Comparison of ENCODE assay signal across 9 cellular contexts in genomic region chr1:13543927-13544556, GRCh38. TPM values are rescaled to one million over a fixed set of nuclear protein-coding genes. Genes with fewer than 3 reads are reported as not detected.
DNase-seq lines count a peak whose midpoint lies in the region; ATAC-seq and TF ChIP-seq lines count a peak whose summit lies in the region.
"Had no signal": no experiment of that assay in that cellular context is flagged by ENCODE, and none has a peak within 500 bp of the region (broad histone marks: within the 10 kb centered on the region; RNA-seq: fewer than 3 reads in every experiment).

No MANE protein-coding gene starts in this region.

- no peak overlapping the region for H3K9ac ChIP-seq in neural cell (ENCODE audit: low read length)

- no peak overlapping the region for H2AFZ ChIP-seq in neural cell (ENCODE audit: low read depth, low read length)

- H3K9me3 Mint-ChIP-seq in stimulated activated naive B cell treated with anti-CD40 and anti-IgM and Interleukin-4, amounts not matched to agents 10 μg/mL and 1 μg/mL and 100 μg/mL, for 72 hours, result no peaks in the 10 kb centered on the region

- no peaks in the 10 kb centered on the region for H3F3A ChIP-seq in neural cell (ENCODE audit: insufficient read depth, low read length, poor library complexity, severe bottlenecking)

- H3K36me3 ChIP-seq in neural cell (ENCODE audit: insufficient read depth, low read length), result no peaks in the 10 kb centered on the region

- TF ChIP-seq EP300 in neural cell (conservative IDR thresholded peaks at IDR 0.05; ENCODE audit: poor library complexity, severe bottlenecking), result peak; percentile 56

- ATAC-seq in HG02759 (IDR thresholded peaks at IDR 0.05; ENCODE audit: unreplicated experiment) (no peak), HG03159 (IDR thresholded peaks at IDR 0.05; ENCODE audit: unreplicated experiment) (no peak)
- ATAC-seq in stimulated activated naive B cell treated with anti-CD40 and anti-IgM and Interleukin-4, amounts not matched to agents 10 μg/mL and 1 μg/mL and 100 μg/mL, for 72 hours (replicated peaks), result no peak

- DNase-seq in AG10803 (ENCODE audit: low read depth) (peak; percentile 43), NCI-H2227 treated with DMSO at 0.1 percent for 48 hours (lab: John Stamatoyannopoulos, UW) (peak; percentile 19), fibroblast of gingiva (ENCODE audit: low read depth) (peak; percentile 38), GDM1 (lab: John Stamatoyannopoulos, UW) (no peak)
- no peak for DNase-seq in stimulated activated naive B cell treated with anti-CD40 and anti-IgM and Interleukin-4, amounts not matched to agents 10 μg/mL and 1 μg/mL and 100 μg/mL, for 72 hours
- DNase-seq: DND-41 had no signal

- H3K27me3 ChIP-seq in neural cell (ENCODE audit: insufficient read depth, low read depth, low read length), result no peaks in the 10 kb centered on the region

- TF ChIP-seq CTCF in AG10803 (conservative IDR thresholded peaks at IDR 0.05; ENCODE audit: low read length) (peak; percentile 74), neural cell (IDR thresholded peaks at IDR 0.05; ENCODE audit: poor library complexity, severe bottlenecking) (peak; percentile 27)

- H3K36me3 Mint-ChIP-seq in stimulated activated naive B cell treated with anti-CD40 and anti-IgM and Interleukin-4, amounts not matched to agents 10 μg/mL and 1 μg/mL and 100 μg/mL, for 72 hours, result no peaks in the 10 kb centered on the region

- H3K27ac ChIP-seq in neural cell (ENCODE audit: low read length), result no peak overlapping the region

- H3K9me3 ChIP-seq in neural cell (ENCODE audit: low read length), result no peaks in the 10 kb centered on the region

- no peaks in the 10 kb centered on the region for H3K4me1 Mint-ChIP-seq in stimulated activated naive B cell treated with anti-CD40 and anti-IgM and Interleukin-4, amounts not matched to agents 10 μg/mL and 1 μg/mL and 100 μg/mL, for 72 hours

- H3K4me2 ChIP-seq in neural cell (ENCODE audit: low read length), result no peak overlapping the region

- H3K79me2 ChIP-seq in neural cell (replicated peaks; ENCODE audit: insufficient read depth, low read length), result no peaks in the 10 kb centered on the region

- peaks cover 18 to 33% of the 10 kb centered on the region in 2 donors for H3K27me3 Mint-ChIP-seq in stimulated activated naive B cell treated with anti-CD40 and anti-IgM and Interleukin-4, amounts not matched to agents 10 μg/mL and 1 μg/mL and 100 μg/mL, for 72 hours

- no peaks in the 10 kb centered on the region for H3K9me2 ChIP-seq in neural cell (ENCODE audit: insufficient read depth, low read length)

- no peak overlapping the region for H3K4me3 Mint-ChIP-seq in stimulated activated naive B cell treated with anti-CD40 and anti-IgM and Interleukin-4, amounts not matched to agents 10 μg/mL and 1 μg/mL and 100 μg/mL, for 72 hours

- H3K4me3 ChIP-seq in AG10803 (ENCODE audit: low read length), result no peak overlapping the region
- no peak overlapping the region for H3K4me3 ChIP-seq in neural cell (ENCODE audit: low read length)

- no peak for TF ChIP-seq RAD21 in neural cell (conservative IDR thresholded peaks at IDR 0.05)

- no peak overlapping the region for H3K27ac Mint-ChIP-seq in stimulated activated naive B cell treated with anti-CD40 and anti-IgM and Interleukin-4, amounts not matched to agents 10 μg/mL and 1 μg/mL and 100 μg/mL, for 72 hours

- H4K20me1 ChIP-seq in neural cell (ENCODE audit: insufficient read depth), result no peaks in the 10 kb centered on the region

TF ChIP-seq in neural cell, 6 proteins besides CTCF, POLR2A, EP300 and RAD21:
- TF ChIP-seq EZH2 (IDR thresholded peaks at IDR 0.05; ENCODE audit: borderline replicate concordance, insufficient read depth, low read length, poor library complexity, severe bottlenecking) (no peak), POLR2AphosphoS5 (IDR thresholded peaks at IDR 0.05) (peak; percentile 56)
TF ChIP-seq in neural cell: peak in this region for 1.

RNA-seq across cellular contexts. Expression of gene LRRC38, which starts 30.2 kb away (rescaled TPM):
- polyA plus RNA-seq in neural cell, result not detected in 2 replicates
- polyA minus RNA-seq in neural cell, result not detected in 2 replicates

RNA-seq across cellular contexts. Expression of gene PDPN, which starts 39.6 kb away (rescaled TPM):
- 0.16 and 0.63 TPM in 2 replicates for polyA plus RNA-seq in neural cell
- polyA minus RNA-seq in neural cell, result 0.58 TPM in 1 of 2 replicates, not detected in the other

Comparison
In these comparisons a context has a peak if more than half of its experiments do, and no peak if none do; other contexts are left out.
1. DNase-seq: peak in AG10803 (single experiment), NCI-H2227 treated with DMSO at 0.1 percent for 48 hours (single experiment) and fibroblast of gingiva (single experiment); none in GDM1 (single experiment) and stimulated activated naive B cell treated with anti-CD40 and anti-IgM and Interleukin-4, amounts not matched to agents 10 μg/mL and 1 μg/mL and 100 μg/mL, for 72 hours (single experiment).